ENCODE assay signal across 27 cellular contexts in genomic region chr1:184467295-184467694, GRCh38.
"Had no signal": no experiment of that assay in that cellular context is flagged by ENCODE, and none has a peak within 500 bp of the region (broad histone marks: within the 10 kb centered on the region; RNA-seq: fewer than 3 reads in every experiment).

No MANE protein-coding gene starts in this region.

- DNase-seq: activated CD4-positive, alpha-beta T cell treated with anti-CD3 and anti-CD28 coated beads, Interleukin-2, amount 10 ng/mL, durations not matched to agents 24 days and 14 days; activated CD4-positive, alpha-beta T cell treated with anti-CD3 and anti-CD28 coated beads, Interleukin-2, amount 50 U/mL, for 4 hours; activated CD8-positive, alpha-beta T cell treated with anti-CD3 and anti-CD28 coated beads, Interleukin-2, amount 10 ng/mL, durations not matched to agents 7 days and 5 days; activated gamma-delta T cell; activated naive CD4-positive, alpha-beta T cell treated with Interleukin-2 at 50 U/mL for 16 hours; activated naive CD8-positive, alpha-beta T cell treated with anti-CD3 and anti-CD28 coated beads, Interleukin-2, amount 10 ng/mL, durations not matched to agents 7 days and 5 days; activated T-cell treated with anti-CD3 and anti-CD28 coated beads, Interleukin-2, amount 50 U/mL, for 24 hours; amygdala; central memory CD4-positive, alpha-beta T cell; MM.1S; MV-4-11; NCI-H1092; NCI-H1436 treated with DMSO at 0.1 percent for 48 hours; NCI-H1694 treated with DMSO at 0.1 percent for 48 hours; NCI-H2029 treated with DMSO at 0.1 percent for 48 hours; NCI-H2107; NCI-H2171; NCI-H510A; NCI-H526 treated with DMSO at 0.1 percent for 48 hours; NCI-H82; OCI-M1; SHP77 treated with DMSO at 0.1 percent for 48 hours; SK-N-SH had no signal

- ATAC-seq: activated CD8-positive, alpha-beta T cell treated with anti-CD3 and anti-CD28 coated beads, Interleukin-2, amount 10 ng/mL, durations not matched to agents 7 days and 5 days had no signal

- H3K27me3 ChIP-seq: SJSA1 had no signal

- H3K9me3 ChIP-seq: SJSA1, SK-N-SH had no signal

- H3K36me3 ChIP-seq: SJSA1 had no signal

- H3K4me3 ChIP-seq: SJSA1 had no signal

- FAIRE-seq: bronchial epithelial cell, TTC549 had no signal

- H3K27ac ChIP-seq: KMS-11, SJSA1 had no signal

- H3K4me1 ChIP-seq: SJSA1 had no signal
